ENCODE assay signal across 8 cellular contexts in genomic region chr6:158818008-158818579, GRCh38. TPM values are rescaled to one million over a fixed set of nuclear protein-coding genes. Genes with fewer than 3 reads are reported as not detected.
DNase-seq lines count a peak whose midpoint lies in the region; ATAC-seq and TF ChIP-seq lines count a peak whose summit lies in the region.

No MANE protein-coding gene starts in this region.

- peak; percentile 62 to 87 (median 76) for DNase-seq in CD8-positive, alpha-beta T cell
- DNase-seq in SJCRH30 (peak; percentile 65 to 74), omental fat pad (ENCODE audit: low spot score) (no peak), thyroid gland (peak; percentile 85 to 86)
- DNase-seq in activated naive CD4-positive, alpha-beta T cell (lab: John Stamatoyannopoulos, UW): peak; percentile 48 to 78 (median 54)

- H3K4me1 ChIP-seq in CD8-positive, alpha-beta T cell (ENCODE audit: insufficient read depth, low read length): peaks cover 39% of the 10 kb centered on the region
- H3K4me1 ChIP-seq in HUES64 (ENCODE audit: insufficient read depth, low read length): peaks cover 37% of the 10 kb centered on the region
- H3K4me1 ChIP-seq in SJCRH30: peaks cover 26% of the 10 kb centered on the region
- H3K4me1 ChIP-seq in gastroesophageal sphincter: peaks cover 0 to 58% (median 14%) of the 10 kb centered on the region in 3 donors
- peaks cover 31 to 45% of the 10 kb centered on the region in 2 donors for H3K4me1 ChIP-seq in thyroid gland

- H3K9me3 ChIP-seq in CD8-positive, alpha-beta T cell (ENCODE audit: low read length): no peaks in the 10 kb centered on the region
- H3K9me3 ChIP-seq in HUES64 (ENCODE audit: insufficient read depth, low read depth, low read length) (0 out of 2 replicates have a peak, but pooled peaks cover 4% of the 10 kb centered on the region), SJCRH30 (replicated peaks) (no peaks in the 10 kb centered on the region; the same call in 1 of the 2 replicates), gastroesophageal sphincter (no peaks in the 10 kb centered on the region), thyroid gland (no peaks in the 10 kb centered on the region)

- TF ChIP-seq EP300 in gastroesophageal sphincter (IDR thresholded peaks at IDR 0.05): no peak

- peak overlapping the region; percentile 98 for H3K4me3 Mint-ChIP-seq in CD8-positive, alpha-beta T cell

- peak overlapping the region; percentile 63 for H3K4me3 ChIP-seq in CD8-positive, alpha-beta T cell (ENCODE audit: low read depth, low read length)
- H3K4me3 ChIP-seq in HUES64 (ENCODE audit: low read length) (peak overlapping the region; percentile 93), SJCRH30 (peak overlapping the region; percentile 81), gastroesophageal sphincter (peak overlapping the region; percentile 78 to 98), thyroid gland (replicated peaks in 1 of 3) (peak overlapping the region; percentile 40 to 90 (median 48))

- under 1% methylated on average over 53 of the region's 53 CpGs for WGBS in HUES64
- 0% methylated on average over 4 to 7 of the region's 53 CpGs for WGBS in gastroesophageal sphincter (ENCODE audit: low coverage in 1 of 2), 2 donors
- WGBS in thyroid gland, 2 donors: 1 to 3% methylated on average over 5 to 34 of the region's 53 CpGs

- no peaks in the 10 kb centered on the region for H3K27me3 ChIP-seq in CD8-positive, alpha-beta T cell (ENCODE audit: insufficient read depth, low read length)
- H3K27me3 ChIP-seq in HUES64 (ENCODE audit: insufficient read depth, low read length) (no peaks in the 10 kb centered on the region), SJCRH30 (no peaks in the 10 kb centered on the region), gastroesophageal sphincter (no peaks in the 10 kb centered on the region), thyroid gland (no peaks in the 10 kb centered on the region)

- H3K9me3 Mint-ChIP-seq in CD8-positive, alpha-beta T cell: no peaks in the 10 kb centered on the region

- peaks cover 44% of the 10 kb centered on the region for H3K36me3 Mint-ChIP-seq in CD8-positive, alpha-beta T cell

- CTCF ChIA-PET in CD8-positive, alpha-beta T cell (lab: Charles Lee): no interaction called here

- H3K4me1 Mint-ChIP-seq in CD8-positive, alpha-beta T cell (ENCODE audit: low read depth): peaks cover 53% of the 10 kb centered on the region

- no peaks in the 10 kb centered on the region for H3K36me3 ChIP-seq in CD8-positive, alpha-beta T cell (ENCODE audit: insufficient read depth, low read length)
- H3K36me3 ChIP-seq in HUES64 (ENCODE audit: insufficient read depth, low read length) (peaks cover 46% of the 10 kb centered on the region), SJCRH30 (no peaks in the 10 kb centered on the region), gastroesophageal sphincter (peaks cover 0 to 14% of the 10 kb centered on the region in 2 donors), thyroid gland (no peaks in the 10 kb centered on the region)

- H3K9ac ChIP-seq in HUES64 (ENCODE audit: low read depth, low read length): peak overlapping the region; percentile 81

- ATAC-seq in CD8-positive, alpha-beta T cell: peak; percentile 55
- ATAC-seq in GM19455 (IDR thresholded peaks at IDR 0.05; ENCODE audit: unreplicated experiment): peak; percentile 34
- peak; percentile 86 for ATAC-seq in gastroesophageal sphincter
- peak; percentile 69 for ATAC-seq in omental fat pad (ENCODE audit: low FRiP score)

- H3K27ac Mint-ChIP-seq in CD8-positive, alpha-beta T cell: peak overlapping the region; percentile 97

- intact Hi-C loops in CD8-positive, alpha-beta T cell (cut with DNase I, micrococcal nuclease): loop anchor here (1.0 to 5.0 kb wide), 5 partner anchors 29 to 1796 kb away; partner anchors contain the start of gene TAGAP (in 1 of the 2)
- intact Hi-C loops in thyroid gland (cut with DNase I): no loop called here

- POLR2A ChIA-PET in CD8-positive, alpha-beta T cell (lab: Charles Lee): interaction anchor here (0.8 to 1.7 kb wide), 4 partner anchors 17 to 51 kb away, joined by 3 to 8 read pairs (median 6); no protein-coding TSS in a partner anchor

- TF ChIP-seq CTCF in CD8-positive, alpha-beta T cell (IDR thresholded peaks at IDR 0.05): no peak
- TF ChIP-seq CTCF in gastroesophageal sphincter (IDR thresholded peaks at IDR 0.05) (no peak), omental fat pad (IDR thresholded peaks at IDR 0.05) (no peak), thyroid gland (IDR thresholded peaks at IDR 0.05) (no peak)

- H3K27ac ChIP-seq in CD8-positive, alpha-beta T cell (ENCODE audit: low read depth, low read length): peak overlapping the region; percentile 89
- H3K27ac ChIP-seq in HUES64 (ENCODE audit: low read depth, low read length) (peak overlapping the region; percentile 77; the same call in 1 of the 2 replicates), SJCRH30 (no peak overlapping the region), gastroesophageal sphincter (peak overlapping the region; percentile 95 to 100 (median 99)), thyroid gland (peak overlapping the region; percentile 78 to 98 (median 98))

- TF ChIP-seq POLR2A in gastroesophageal sphincter (IDR thresholded peaks at IDR 0.05): peak; percentile 92
- TF ChIP-seq POLR2A in thyroid gland (IDR thresholded peaks at IDR 0.05): peak; percentile 96 to 99

- no peaks in the 10 kb centered on the region for H3K27me3 Mint-ChIP-seq in CD8-positive, alpha-beta T cell (ENCODE audit: low read depth)

RNA-seq across cellular contexts. Expression of gene EZR, which starts 1.1 kb away (rescaled TPM):
- 100 to 1,000 TPM; 626 to 627 TPM for total RNA-seq in CD8-positive, alpha-beta T cell
- polyA plus RNA-seq in HUES64 (2013, experiment 1 of 2): 158 TPM
- polyA plus RNA-seq in HUES64 (2013, experiment 2 of 2): 143 TPM
- 41.9 and 44.6 TPM in 2 replicates for total RNA-seq in SJCRH30 (2014; rRNA removed; shearing (Covaris generic))
- total RNA-seq in gastroesophageal sphincter (100 to 1,000 TPM in 3 of 4 donors, 10 to 100 TPM in 1; 88.0 to 190 (median 177) TPM), omental fat pad (100 to 1,000 TPM in 2 of 4 donors, 10 to 100 TPM in 2; 60.9 to 480 (median 251) TPM), thyroid gland (100 to 1,000 TPM; 221 to 412 (median 339) TPM)

Comparison
In these comparisons a context has a peak if more than half of its experiments do, and no peak if none do; other contexts are left out.
1. ATAC-seq: peak in every context shown above with its lines; median percentile 86 in gastroesophageal sphincter; 69 in omental fat pad; 55 in CD8-positive, alpha-beta T cell; 34 in GM19455.